In the genomic region with DNA sequence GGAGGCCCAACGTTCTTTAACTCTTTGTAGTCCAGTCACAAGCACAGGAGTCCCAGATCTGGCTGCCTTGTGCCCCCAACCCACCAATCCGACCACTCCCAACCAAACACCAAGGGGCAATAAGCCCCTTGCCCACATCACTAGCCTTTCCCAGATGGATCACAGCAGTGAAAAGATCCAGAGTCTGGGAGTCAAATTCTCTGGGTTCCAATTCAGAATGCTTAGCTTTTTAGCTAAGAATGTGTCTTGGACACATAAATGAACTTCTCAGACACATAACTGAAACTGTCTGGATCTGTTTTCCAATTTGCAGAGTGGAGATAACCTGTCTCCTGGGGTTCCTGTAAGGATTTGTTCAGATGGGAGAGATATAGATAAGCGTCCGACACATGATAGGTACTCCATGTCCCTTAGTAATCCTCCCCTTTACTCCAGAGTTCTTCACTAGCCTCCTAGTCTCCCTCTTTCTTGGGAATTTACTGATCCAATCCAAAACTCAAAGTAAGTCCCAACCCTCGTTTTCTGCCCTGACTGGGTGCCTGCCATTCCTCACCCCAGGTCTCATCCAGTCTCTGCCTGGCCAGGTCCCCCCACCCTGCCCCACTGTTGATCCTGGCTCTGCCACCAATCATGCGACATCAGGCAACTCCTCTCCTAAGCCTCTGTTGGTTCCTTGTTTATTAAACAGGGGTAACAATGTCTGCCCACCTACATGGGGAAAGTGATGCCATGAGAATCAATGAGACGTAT, we compare ENCODE assay signal across 9 cellular contexts. TPM values are rescaled to one million over a fixed set of nuclear protein-coding genes. Genes with fewer than 3 reads are reported as not detected.
DNase-seq lines count a peak whose midpoint lies in the region; ATAC-seq, FAIRE-seq and TF ChIP-seq lines count a peak whose summit lies in the region.
"Had no signal": no experiment of that assay in that cellular context is flagged by ENCODE, and none has a peak within 500 bp of the region (broad histone marks: within the 10 kb centered on the region; RNA-seq: fewer than 3 reads in every experiment).

No MANE protein-coding gene starts in this region.

- H3K27me3 ChIP-seq in mesendoderm (ENCODE audit: insufficient read depth, low read length, poor library complexity): no peaks in the 10 kb centered on the region
- no peaks in the 10 kb centered on the region for H3K27me3 ChIP-seq in uterus

- intact Hi-C loops in uterus (cut with DNase I; ENCODE audit: low total_unique reads): no loop called here

- WGBS in mesendoderm (ENCODE audit: extremely low coverage, insufficient coverage, low lambda C conversion rate): no CpG with 5 or more reads among the region's 7 CpGs

- H3K36me3 Mint-ChIP-seq in activated naive CD4-positive, alpha-beta T cell treated with anti-CD3 and anti-CD28 coated beads, Interleukin-2, amount 50 U/mL, for 24 hours: no peaks in the 10 kb centered on the region
- H3K36me3 Mint-ChIP-seq in activated naive CD4-positive, alpha-beta T cell treated with anti-CD3 and anti-CD28 coated beads, Interleukin-2, amount 50 U/mL, for 72 hours: no peaks in the 10 kb centered on the region

- H4K8ac ChIP-seq in mesendoderm (ENCODE audit: low read depth, low read length): no peak overlapping the region

- H3K27ac Mint-ChIP-seq in activated naive CD4-positive, alpha-beta T cell treated with anti-CD3 and anti-CD28 coated beads, Interleukin-2, amount 50 U/mL, for 24 hours: peak overlapping the region; percentile 95
- no peak overlapping the region for H3K27ac Mint-ChIP-seq in activated naive CD4-positive, alpha-beta T cell treated with anti-CD3 and anti-CD28 coated beads, Interleukin-2, amount 50 U/mL, for 72 hours

- no peak for ATAC-seq in activated naive CD4-positive, alpha-beta T cell treated with anti-CD3 and anti-CD28 coated beads, Interleukin-2, amount 50 U/mL, for 72 hours

- H2BK15ac ChIP-seq in mesendoderm (replicated peaks; ENCODE audit: low read depth): no peak overlapping the region

- peak overlapping the region; percentile 48 for H2BK120ac ChIP-seq in mesendoderm (ENCODE audit: low read depth, low read length)

- no peak overlapping the region for H3K4me3 Mint-ChIP-seq in activated naive CD4-positive, alpha-beta T cell treated with anti-CD3 and anti-CD28 coated beads, Interleukin-2, amount 50 U/mL, for 24 hours

- peak overlapping the region; percentile 92 for H4K5ac ChIP-seq in mesendoderm (ENCODE audit: low read length)

- peak overlapping the region; percentile 73 for H3K9ac ChIP-seq in mesendoderm (ENCODE audit: low read length)

- H3K4me1 ChIP-seq in mesendoderm (ENCODE audit: control insufficient read depth, low read depth, low read length): peaks cover 32% of the 10 kb centered on the region
- H3K4me1 ChIP-seq in uterus: peaks cover 14 to 22% of the 10 kb centered on the region in 2 donors

- peak overlapping the region; percentile 16 for H3K23ac ChIP-seq in mesendoderm (ENCODE audit: low read length)

- peak overlapping the region; percentile 99 for H2BK5ac ChIP-seq in mesendoderm (ENCODE audit: low read length)

- peaks cover 46% of the 10 kb centered on the region for H3K4me1 Mint-ChIP-seq in activated naive CD4-positive, alpha-beta T cell treated with anti-CD3 and anti-CD28 coated beads, Interleukin-2, amount 50 U/mL, for 24 hours

- no peaks in the 10 kb centered on the region for H3K9me3 ChIP-seq in uterus

- H3K27me3 Mint-ChIP-seq in activated naive CD4-positive, alpha-beta T cell treated with anti-CD3 and anti-CD28 coated beads, Interleukin-2, amount 50 U/mL, for 24 hours: no peaks in the 10 kb centered on the region

- no peak overlapping the region for H3K4ac ChIP-seq in mesendoderm (ENCODE audit: low read depth, low read length)

- no peak for TF ChIP-seq CTCF in uterus (IDR thresholded peaks at IDR 0.05)

- H3K27ac ChIP-seq in cingulate gyrus (ENCODE audit: low read depth, low read length) (peak overlapping the region; percentile 97), mesendoderm (ENCODE audit: low read depth, low read length) (peak overlapping the region; percentile 71), uterus (peak overlapping the region; percentile 95 to 97)

- TF ChIP-seq POLR2A in uterus (IDR thresholded peaks at IDR 0.05): no peak

- no peaks in the 10 kb centered on the region for H3K9me3 Mint-ChIP-seq in activated naive CD4-positive, alpha-beta T cell treated with anti-CD3 and anti-CD28 coated beads, Interleukin-2, amount 50 U/mL, for 24 hours
- H3K9me3 Mint-ChIP-seq in activated naive CD4-positive, alpha-beta T cell treated with anti-CD3 and anti-CD28 coated beads, Interleukin-2, amount 50 U/mL, for 72 hours: peaks cover 0 to 6% of the 10 kb centered on the region in 2 donors

- H3K4me2 ChIP-seq in mesendoderm (ENCODE audit: low read length): peak overlapping the region; percentile 30

- peaks cover 7% of the 10 kb centered on the region for H3K79me1 ChIP-seq in mesendoderm (ENCODE audit: low read length)

- no peaks in the 10 kb centered on the region for H3K36me3 ChIP-seq in mesendoderm (ENCODE audit: control insufficient read depth, insufficient read depth, low read length)
- no peaks in the 10 kb centered on the region for H3K36me3 ChIP-seq in uterus

- no peak overlapping the region for H3K4me3 ChIP-seq in mesendoderm (ENCODE audit: low read length)
- H3K4me3 ChIP-seq in uterus: peak overlapping the region; percentile 60 to 86

- no peak for DNase-seq in activated naive CD4-positive, alpha-beta T cell treated with anti-CD3 and anti-CD28 coated beads, Interleukin-2, amount 50 U/mL, for 72 hours (ENCODE audit: low spot score in 2 of 2)
- DNase-seq in mesendoderm (peak; percentile 60), uterus (no peak), NCI-H1436 treated with DMSO at 0.1 percent for 48 hours (lab: John Stamatoyannopoulos, UW) (no peak), GM19239 (ENCODE audit: insufficient read length, low spot score) (no peak), RCC 7860 (ENCODE audit: low spot score) (no peak)
- DNase-seq: NCI-H1105 had no signal

- H2AK5ac ChIP-seq in mesendoderm (ENCODE audit: low read length): peak overlapping the region; percentile 86

- peak overlapping the region; percentile 51 for H3K18ac ChIP-seq in mesendoderm (ENCODE audit: low read length)

- H3K56ac ChIP-seq in mesendoderm (ENCODE audit: low read length): peak overlapping the region; percentile 91

- FAIRE-seq in GM19239 (lab: Jason Lieb, UNC) (no peak), RCC 7860 (lab: Jason Lieb, UNC) (no peak)

- H3K79me2 ChIP-seq in mesendoderm (ENCODE audit: control insufficient read depth, insufficient read depth, low read length): peaks cover 44% of the 10 kb centered on the region

RNA-seq across cellular contexts. Expression of gene TNFRSF1A, which starts 0.4 kb away (rescaled TPM):
- 10 to 100 TPM; 49.3 to 62.6 TPM for total RNA-seq in activated naive CD4-positive, alpha-beta T cell treated with anti-CD3 and anti-CD28 coated beads, Interleukin-2, amount 50 U/mL, for 72 hours
- 87.0 TPM for polyA plus RNA-seq in mesendoderm (2013, experiment 1 of 2)
- polyA plus RNA-seq in mesendoderm (2013, experiment 2 of 2): 84.9 TPM
- total RNA-seq in uterus: 100 to 1,000 TPM in 3 of 4 donors, 10 to 100 TPM in 1; 71.8 to 297 (median 174) TPM

RNA-seq across cellular contexts. Expression of gene PLEKHG6, which starts 31.8 kb away (rescaled TPM):
- total RNA-seq in activated naive CD4-positive, alpha-beta T cell treated with anti-CD3 and anti-CD28 coated beads, Interleukin-2, amount 50 U/mL, for 72 hours: not detected
- polyA plus RNA-seq in mesendoderm (2013, experiment 1 of 2): 23.2 TPM
- 22.0 TPM for polyA plus RNA-seq in mesendoderm (2013, experiment 2 of 2)
- 1 to 10 TPM in 2 of 4 donors, under 1 TPM in 1, not detected in 1; 0.29 to 1.9 (median 1.7) TPM for total RNA-seq in uterus

RNA-seq across cellular contexts. Expression of gene SCNN1A, which starts 33.0 kb away (rescaled TPM):
- 1 to 10 TPM; 1.1 to 2.8 TPM for total RNA-seq in activated naive CD4-positive, alpha-beta T cell treated with anti-CD3 and anti-CD28 coated beads, Interleukin-2, amount 50 U/mL, for 72 hours
- 71.7 TPM for polyA plus RNA-seq in mesendoderm (2013, experiment 1 of 2)
- polyA plus RNA-seq in mesendoderm (2013, experiment 2 of 2): 73.4 TPM
- 10 to 100 TPM in 2 of 4 donors, 1 to 10 TPM in 2; 1.3 to 38.3 (median 7.3) TPM for total RNA-seq in uterus

RNA-seq across cellular contexts. Expression of gene LTBR, which starts 41.6 kb away (rescaled TPM):
- 1 to 10 TPM; 2.0 to 3.1 TPM for total RNA-seq in activated naive CD4-positive, alpha-beta T cell treated with anti-CD3 and anti-CD28 coated beads, Interleukin-2, amount 50 U/mL, for 72 hours
- 16.5 TPM for polyA plus RNA-seq in mesendoderm (2013, experiment 1 of 2)
- polyA plus RNA-seq in mesendoderm (2013, experiment 2 of 2): 15.5 TPM
- total RNA-seq in uterus: 100 to 1,000 TPM in 1 of 4 donors, 10 to 100 TPM in 3; 28.1 to 116 (median 83.5) TPM
